Comparison of ENCODE assay signal across 12 cellular contexts in genomic region chr6:81450180-81450579, GRCh38.
DNase-seq lines count a peak whose midpoint lies in the region; ATAC-seq and TF ChIP-seq lines count a peak whose summit lies in the region.
"Had no signal": no experiment of that assay in that cellular context is flagged by ENCODE, and none has a peak within 500 bp of the region (broad histone marks: within the 10 kb centered on the region; RNA-seq: fewer than 3 reads in every experiment).

No MANE protein-coding gene starts in this region.

- peak; percentile 7 for TF ChIP-seq CTCF in AG09309 (IDR thresholded peaks at IDR 0.05; ENCODE audit: control insufficient read depth, insufficient read depth, low read depth, low read length, missing control alignments)
- no peak for TF ChIP-seq CTCF in astrocyte of the spinal cord (IDR thresholded peaks at IDR 0.05; ENCODE audit: low read depth, low read length)

- ATAC-seq in HG02798 (IDR thresholded peaks at IDR 0.05; ENCODE audit: poor library complexity, unreplicated experiment): no peak

- peak; percentile 75 for DNase-seq in AG09309 (ENCODE audit: low read depth)
- DNase-seq in HT-29 (ENCODE audit: low spot score): peak; percentile 51
- DNase-seq in astrocyte of the spinal cord (ENCODE audit: low read depth, low spot score): peak; percentile 25
- peak; percentile 2 for DNase-seq in left kidney (ENCODE audit: low read depth, low spot score)
- DNase-seq in NCI-H82 (lab: John Stamatoyannopoulos, UW): no peak
- DNase-seq in NCI-H1105 treated with DMSO at 0.1 percent for 48 hours (lab: John Stamatoyannopoulos, UW): no peak
- DNase-seq in NCI-H146 treated with DMSO at 0.1 percent for 48 hours (lab: John Stamatoyannopoulos, UW; ENCODE audit: unreplicated experiment): no peak
- DNase-seq: activated CD4-positive, alpha-beta T cell treated with anti-CD3 and anti-CD28 coated beads, Interleukin-2, amount 10 ng/mL, durations not matched to agents 7 days and 5 days; activated gamma-delta T cell; MG63; NCI-H69 had no signal

- in situ Hi-C loops in astrocyte of the spinal cord (cut with HindIII; ENCODE audit: low sequenced_read_pairs): no loop called here

- no peak overlapping the region for H3K4me3 ChIP-seq in AG09309 (ENCODE audit: control insufficient read depth, low read depth, low read length)
- H3K4me3 ChIP-seq in astrocyte of the spinal cord (ENCODE audit: low read depth, low read length): no peak overlapping the region
- H3K4me3 ChIP-seq: MG63 had no signal

Comparison
In these comparisons a context has a peak if more than half of its experiments do, and no peak if none do; other contexts are left out.
1. DNase-seq: peak in AG09309 (single experiment), HT-29 (single experiment), astrocyte of the spinal cord (single experiment) and left kidney (single experiment); none in NCI-H82 (single experiment), NCI-H1105 treated with DMSO at 0.1 percent for 48 hours (single experiment) and NCI-H146 treated with DMSO at 0.1 percent for 48 hours (single experiment).